ENCODE assay signal across 31 cellular contexts in genomic region chr10:79555910-79556309, GRCh38. TPM values are rescaled to one million over a fixed set of nuclear protein-coding genes. Genes with fewer than 3 reads are reported as not detected.
"Had no signal": no experiment of that assay in that cellular context is flagged by ENCODE, and none has a peak within 500 bp of the region (broad histone marks: within the 10 kb centered on the region; RNA-seq: fewer than 3 reads in every experiment).

No MANE protein-coding gene starts in this region.

- ATAC-seq: activated T-helper 17 cell treated with anti-CD3 and anti-CD28 coated beads, Interleukin-2, amount 50 U/mL, for 72 hours; gastroesophageal sphincter; WTC11 had no signal

- H3K36me3 ChIP-seq: brain microvascular endothelial cell, esophagus squamous epithelium, gastroesophageal sphincter had no signal

- DNase-seq: activated CD4-positive, alpha-beta memory T cell treated with anti-CD3 and anti-CD28 coated beads, Interleukin-2, amount 10 ng/mL, durations not matched to agents 7 days and 5 days; activated CD4-positive, alpha-beta T cell treated with anti-CD3 and anti-CD28 coated beads for 1 hour; activated CD4-positive, alpha-beta T cell treated with anti-CD3 and anti-CD28 coated beads for 4 hours; activated CD4-positive, alpha-beta T cell treated with anti-CD3 and anti-CD28 coated beads, Interleukin-2, amount 10 ng/mL, durations not matched to agents 7 days and 5 days; activated CD4-positive, alpha-beta T cell treated with anti-CD3 and anti-CD28 coated beads, Interleukin-2, amount 50 U/mL, for 4 hours; activated effector memory CD4-positive, alpha-beta T cell treated with Interleukin-2 at 50 U/mL for 16 hours; activated gamma-delta T cell treated with Interleukin-2 at 50 U/mL for 16 hours; activated naive CD4-positive, alpha-beta T cell treated with anti-CD3 and anti-CD28 coated beads, Interleukin-2, amount 50 U/mL, for 16 hours; activated naive CD4-positive, alpha-beta T cell treated with Interleukin-2 at 50 U/mL for 16 hours; activated T-cell treated with anti-CD3 and anti-CD28 coated beads, Interleukin-2, amount 50 U/mL, for 4 hours; amniotic stem cell; anterior cingulate cortex; brain microvascular endothelial cell; cortex of kidney; dermis blood vessel endothelial cell; effector CD4-positive, alpha-beta T cell; esophagus squamous epithelium; foreskin melanocyte; T-helper 2 cell had no signal

- H3K27me3 ChIP-seq: brain microvascular endothelial cell had no signal

- H3K4me1 ChIP-seq: gastroesophageal sphincter had no signal

- H3K4me3 ChIP-seq: esophagus squamous epithelium, gastroesophageal sphincter had no signal

- FAIRE-seq: astrocyte, endometrium, endothelial cell of umbilical vein had no signal

- H3K9me3 ChIP-seq: esophagus squamous epithelium, gastroesophageal sphincter had no signal

- H3K27ac ChIP-seq: brain microvascular endothelial cell, epithelial cell of prostate, esophagus squamous epithelium, gastroesophageal sphincter had no signal

RNA-seq across cellular contexts. Expression of gene SFTPA2, which starts 4.3 kb away (rescaled TPM):
- total RNA-seq: activated CD4-positive, alpha-beta memory T cell treated with anti-CD3 and anti-CD28 coated beads, Interleukin-2, amount 10 ng/mL, durations not matched to agents 7 days and 5 days; activated CD4-positive, alpha-beta T cell treated with anti-CD3 and anti-CD28 coated beads, Interleukin-2, amount 10 ng/mL, durations not matched to agents 7 days and 5 days; activated T-helper 17 cell treated with anti-CD3 and anti-CD28 coated beads, Interleukin-2, amount 50 U/mL, for 72 hours; astrocyte; bronchial epithelial cell; endothelial cell of umbilical vein; fibroblast of lung; fibroblast of villous mesenchyme; glomerular endothelial cell; T-helper 1 cell treated with Interleukin-12 subunit alpha and Interleukin-12 subunit beta and Interleukin-4 antibody, amounts not matched to agents 30 ng/mL and 1 ng/mL, for 36 hours had no signal
- polyA plus RNA-seq: endothelial cell of umbilical vein, fibroblast of lung had no signal

RNA-seq across cellular contexts. Expression of gene SFTPA1, which starts 54.8 kb away (rescaled TPM):
- total RNA-seq: activated CD4-positive, alpha-beta memory T cell treated with anti-CD3 and anti-CD28 coated beads, Interleukin-2, amount 10 ng/mL, durations not matched to agents 7 days and 5 days; activated CD4-positive, alpha-beta T cell treated with anti-CD3 and anti-CD28 coated beads, Interleukin-2, amount 10 ng/mL, durations not matched to agents 7 days and 5 days; astrocyte; bronchial epithelial cell; dermis blood vessel endothelial cell; endothelial cell of umbilical vein; esophagus squamous epithelium; fibroblast of lung; fibroblast of villous mesenchyme; gastroesophageal sphincter; glomerular endothelial cell; T-helper 1 cell treated with Interleukin-12 subunit alpha and Interleukin-12 subunit beta and Interleukin-4 antibody, amounts not matched to agents 30 ng/mL and 1 ng/mL, for 36 hours had no signal
- polyA plus RNA-seq: endothelial cell of umbilical vein, fibroblast of lung had no signal
